Comparison of ENCODE assay signal across 24 cellular contexts in genomic region chr22:35899736-35900135, GRCh38.
DNase-seq lines count a peak whose midpoint lies in the region; ATAC-seq and TF ChIP-seq lines count a peak whose summit lies in the region.
"Had no signal": no experiment of that assay in that cellular context is flagged by ENCODE, and none has a peak within 500 bp of the region (broad histone marks: within the 10 kb centered on the region; RNA-seq: fewer than 3 reads in every experiment).

No MANE protein-coding gene starts in this region.

- DNase-seq in left ventricle myocardium inferior (no peak), right atrium auricular region (ENCODE audit: low spot score) (no peak), mesendoderm (peak; percentile 78), left lobe of liver (ENCODE audit: low spot score) (no peak), thyroid gland (no peak), cerebellar nuclear complex (lab: John Stamatoyannopoulos, UW) (no peak)
- DNase-seq: ACHN; activated CD4-positive, alpha-beta T cell treated with anti-CD3 and anti-CD28 coated beads, Interleukin-2, amount 10 ng/mL, durations not matched to agents 7 days and 5 days; activated naive CD4-positive, alpha-beta T cell treated with Interleukin-2 at 50 U/mL for 16 hours; activated T-cell treated with anti-CD3 and anti-CD28 coated beads, Interleukin-2, amount 50 U/mL, for 48 hours; head of caudate nucleus; MV-4-11; NCI-H2171; NCI-H524; stimulated activated CD4-positive, alpha-beta T cell treated with anti-CD3 and anti-CD28 coated beads, Interleukin-1b, Interleukin-23, amount 100 ng/mL, for 48 hours; upper lobe of left lung; WERI-Rb-1 had no signal

- no peak overlapping the region for H3K4me2 ChIP-seq in mesendoderm (ENCODE audit: low read length)

- peaks cover 20% of the 10 kb centered on the region for H3K79me1 ChIP-seq in mesendoderm (ENCODE audit: low read length)

- TF ChIP-seq CTCF in left ventricle myocardium inferior (IDR thresholded peaks at IDR 0.05; ENCODE audit: borderline replicate concordance) = no peak
- no peak for TF ChIP-seq CTCF in right atrium auricular region (IDR thresholded peaks at IDR 0.05)
- TF ChIP-seq CTCF in thyroid gland (IDR thresholded peaks at IDR 0.05) = no peak

- peak overlapping the region; percentile 81 for H3K18ac ChIP-seq in mesendoderm (ENCODE audit: low read length)

- H2BK15ac ChIP-seq in mesendoderm (replicated peaks; ENCODE audit: low read depth) = no peak overlapping the region

- H4K5ac ChIP-seq in mesendoderm (ENCODE audit: low read length) = no peak overlapping the region

- no peak overlapping the region for H4K8ac ChIP-seq in mesendoderm (ENCODE audit: low read depth, low read length)

- no peak overlapping the region for H2BK120ac ChIP-seq in mesendoderm (ENCODE audit: low read depth, low read length)

- intact Hi-C loops in left ventricle myocardium inferior (cut with micrococcal nuclease) = no loop called here
- intact Hi-C loops in thyroid gland (cut with DNase I) = no loop called here

- H3K9me3 Mint-ChIP-seq in activated T-helper 17 cell treated with anti-CD3 and anti-CD28 coated beads, Interleukin-2, amount 50 U/mL, for 72 hours = no peaks in the 10 kb centered on the region
- H3K9me3 Mint-ChIP-seq: activated CD4-positive, alpha-beta T cell treated with anti-CD3 and anti-CD28 coated beads, Interleukin-2, amount 10 ng/mL, durations not matched to agents 7 days and 5 days; CD14-positive monocyte; dendritic cell treated with granulocyte-macrophage colony-stimulating factor and Interleukin-4, amounts not matched to agents 40 ng/mL and 50 ng/mL, for 4 days; natural killer cell treated with Interleukin-12 subunit alpha and Interleukin-12 subunit beta and Interleukin-15 and Interleukin-18, amount 100 ng/mL, for 72 hours had no signal

- H3K4me1 Mint-ChIP-seq in activated T-helper 17 cell treated with anti-CD3 and anti-CD28 coated beads, Interleukin-2, amount 50 U/mL, for 72 hours = peaks cover 14% of the 10 kb centered on the region

- no peaks in the 10 kb centered on the region for H3K9me3 ChIP-seq in left ventricle myocardium inferior (replicated peaks)
- no peaks in the 10 kb centered on the region for H3K9me3 ChIP-seq in right atrium auricular region
- H3K9me3 ChIP-seq in thyroid gland = no peaks in the 10 kb centered on the region
- H3K9me3 ChIP-seq: upper lobe of left lung had no signal

- H2AK5ac ChIP-seq in mesendoderm (ENCODE audit: low read length) = no peak overlapping the region

- H3K56ac ChIP-seq in mesendoderm (ENCODE audit: low read length) = no peak overlapping the region

- H3K79me2 ChIP-seq in mesendoderm (ENCODE audit: control insufficient read depth, insufficient read depth, low read length) = peaks cover 19% of the 10 kb centered on the region

- H3K27ac ChIP-seq in left ventricle myocardium inferior (replicated peaks) (peak overlapping the region; percentile 62), right atrium auricular region (peak overlapping the region in 1 of 2 donors; percentile 59), mesendoderm (ENCODE audit: low read depth, low read length) (no peak overlapping the region), thyroid gland (no peak overlapping the region)
- H3K27ac ChIP-seq: WERI-Rb-1 had no signal

- H3K27me3 ChIP-seq in left ventricle myocardium inferior (ENCODE audit: low read depth) = no peaks in the 10 kb centered on the region
- no peaks in the 10 kb centered on the region for H3K27me3 ChIP-seq in right atrium auricular region
- H3K27me3 ChIP-seq in mesendoderm (ENCODE audit: insufficient read depth, low read length, poor library complexity) = no peaks in the 10 kb centered on the region
- no peaks in the 10 kb centered on the region for H3K27me3 ChIP-seq in thyroid gland
- H3K27me3 ChIP-seq: upper lobe of left lung had no signal

- no peak overlapping the region for H3K4me3 ChIP-seq in left ventricle myocardium inferior
- H3K4me3 ChIP-seq in right atrium auricular region = no peak overlapping the region
- H3K4me3 ChIP-seq in mesendoderm (ENCODE audit: low read length) = no peak overlapping the region
- no peak overlapping the region for H3K4me3 ChIP-seq in thyroid gland (replicated peaks in 1 of 3)
- H3K4me3 ChIP-seq: GM12878, upper lobe of left lung had no signal

- ATAC-seq in activated T-helper 17 cell treated with anti-CD3 and anti-CD28 coated beads, Interleukin-2, amount 50 U/mL, for 72 hours (replicated peaks) = no peak
- no peak for ATAC-seq in left lobe of liver
- ATAC-seq in HG02981 (IDR thresholded peaks at IDR 0.05; ENCODE audit: unreplicated experiment) = no peak
- ATAC-seq: GM12878; natural killer cell treated with Interleukin-12 subunit alpha and Interleukin-12 subunit beta and Interleukin-15 and Interleukin-18, amount 100 ng/mL, for 72 hours had no signal

- no peak overlapping the region for H3K9ac ChIP-seq in mesendoderm (ENCODE audit: low read length)

- H3K27ac Mint-ChIP-seq in activated T-helper 17 cell treated with anti-CD3 and anti-CD28 coated beads, Interleukin-2, amount 50 U/mL, for 72 hours = peak overlapping the region; percentile 69
- H3K27ac Mint-ChIP-seq: activated CD4-positive, alpha-beta T cell treated with anti-CD3 and anti-CD28 coated beads, Interleukin-2, amount 10 ng/mL, durations not matched to agents 7 days and 5 days; CD14-positive monocyte; dendritic cell treated with granulocyte-macrophage colony-stimulating factor and Interleukin-4, amounts not matched to agents 40 ng/mL and 50 ng/mL, for 4 days; natural killer cell treated with Interleukin-12 subunit alpha and Interleukin-12 subunit beta and Interleukin-15 and Interleukin-18, amount 100 ng/mL, for 72 hours; progenitor cell of endocrine pancreas had no signal

- H3K36me3 ChIP-seq in left ventricle myocardium inferior (no peaks in the 10 kb centered on the region), right atrium auricular region (no peaks in the 10 kb centered on the region), mesendoderm (ENCODE audit: control insufficient read depth, insufficient read depth, low read length) (no peaks in the 10 kb centered on the region), thyroid gland (no peaks in the 10 kb centered on the region)
- H3K36me3 ChIP-seq: upper lobe of left lung, WERI-Rb-1 had no signal

- no peaks in the 10 kb centered on the region for H3K36me3 Mint-ChIP-seq in activated T-helper 17 cell treated with anti-CD3 and anti-CD28 coated beads, Interleukin-2, amount 50 U/mL, for 72 hours (ENCODE audit: low read depth)
- H3K36me3 Mint-ChIP-seq: CD14-positive monocyte; natural killer cell treated with Interleukin-12 subunit alpha and Interleukin-12 subunit beta and Interleukin-15 and Interleukin-18, amount 100 ng/mL, for 72 hours had no signal

- no peak overlapping the region for H3K4ac ChIP-seq in mesendoderm (ENCODE audit: low read depth, low read length)

- TF ChIP-seq POLR2A in thyroid gland (IDR thresholded peaks at IDR 0.05) = no peak

- no peak overlapping the region for H3K4me3 Mint-ChIP-seq in activated T-helper 17 cell treated with anti-CD3 and anti-CD28 coated beads, Interleukin-2, amount 50 U/mL, for 72 hours
- H3K4me3 Mint-ChIP-seq: activated CD4-positive, alpha-beta T cell treated with anti-CD3 and anti-CD28 coated beads, Interleukin-2, amount 10 ng/mL, durations not matched to agents 7 days and 5 days; CD14-positive monocyte; dendritic cell treated with granulocyte-macrophage colony-stimulating factor and Interleukin-4, amounts not matched to agents 40 ng/mL and 50 ng/mL, for 4 days; natural killer cell treated with Interleukin-12 subunit alpha and Interleukin-12 subunit beta and Interleukin-15 and Interleukin-18, amount 100 ng/mL, for 72 hours had no signal

- H3K23ac ChIP-seq in mesendoderm (ENCODE audit: low read length) = no peak overlapping the region

- H3K27me3 Mint-ChIP-seq in activated T-helper 17 cell treated with anti-CD3 and anti-CD28 coated beads, Interleukin-2, amount 50 U/mL, for 72 hours = peaks cover 15% of the 10 kb centered on the region
- H3K27me3 Mint-ChIP-seq: progenitor cell of endocrine pancreas had no signal

- no peak overlapping the region for H2BK5ac ChIP-seq in mesendoderm (ENCODE audit: low read length)

- H3K4me1 ChIP-seq in left ventricle myocardium inferior (peaks cover 79% of the 10 kb centered on the region), right atrium auricular region (peaks cover 0 to 61% of the 10 kb centered on the region in 2 donors), mesendoderm (ENCODE audit: control insufficient read depth, low read depth, low read length) (peaks cover 24% of the 10 kb centered on the region), thyroid gland (peaks cover 10 to 39% of the 10 kb centered on the region in 2 donors)
